1 cellular context compared by ENCODE assay signal in the genomic region with DNA sequence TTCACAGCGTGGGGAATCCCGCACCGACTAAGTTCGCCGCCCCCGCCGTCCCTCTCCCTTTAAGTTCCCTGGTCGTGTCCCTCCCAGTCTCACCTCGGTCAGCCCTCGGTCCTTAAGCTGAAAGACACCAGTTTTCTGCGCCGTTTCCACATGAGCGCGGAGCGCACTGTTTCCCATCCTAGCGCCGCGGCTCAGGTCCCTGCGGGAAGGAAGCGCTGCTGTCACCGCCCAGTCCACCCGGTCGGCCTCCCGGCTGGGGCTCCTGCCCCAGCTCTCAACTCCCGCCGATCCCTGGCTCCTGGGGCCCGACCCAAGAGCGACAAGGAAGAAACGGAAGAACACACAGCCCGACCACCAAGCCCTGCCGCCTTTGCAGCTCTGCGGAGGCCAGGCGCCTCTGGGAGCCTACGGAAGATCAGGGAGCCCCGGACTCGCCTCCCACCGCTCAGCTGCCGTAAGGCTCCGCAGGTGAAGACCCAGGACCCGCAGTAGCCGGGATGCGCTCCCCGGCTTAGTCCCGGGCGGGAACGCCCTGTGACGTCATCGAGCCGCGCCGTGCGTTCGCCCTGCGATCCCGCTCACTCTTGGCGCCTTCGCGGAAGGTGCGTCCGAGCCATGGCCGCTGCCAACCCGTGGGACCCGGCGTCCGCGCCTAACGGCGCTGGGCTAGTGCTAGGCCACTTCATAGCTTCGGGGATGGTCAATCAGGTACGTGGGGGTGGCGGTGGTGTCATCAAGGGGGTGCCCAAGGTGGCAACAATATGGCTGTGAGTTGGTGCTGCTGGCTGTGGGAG.
TF ChIP-seq lines count a peak whose summit lies in the region.

A gene (plus strand): TSS at position 581 of the 794 bp plus-strand sequence. CDS start 35 bp downstream, at position 616.
A gene (minus strand): TSS at position 536 of the 794 bp plus-strand sequence. CDS start 359 bp downstream, at position 177.

TF ChIP-seq in Ishikawa, 13 proteins besides CTCF, POLR2A, EP300 and RAD21:
- TF ChIP-seq, protein P1, sequence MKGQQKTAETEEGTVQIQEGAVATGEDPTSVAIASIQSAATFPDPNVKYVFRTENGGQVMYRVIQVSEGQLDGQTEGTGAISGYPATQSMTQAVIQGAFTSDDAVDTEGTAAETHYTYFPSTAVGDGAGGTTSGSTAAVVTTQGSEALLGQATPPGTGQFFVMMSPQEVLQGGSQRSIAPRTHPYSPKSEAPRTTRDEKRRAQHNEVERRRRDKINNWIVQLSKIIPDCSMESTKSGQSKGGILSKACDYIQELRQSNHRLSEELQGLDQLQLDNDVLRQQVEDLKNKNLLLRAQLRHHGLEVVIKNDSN (IDR thresholded peaks at IDR 0.05), result 0 out of 2 replicates have a peak, but pooled peaks have one; percentile 6
- TF ChIP-seq YY1 (IDR thresholded peaks at IDR 0.05; ENCODE audit: low read depth) (peak; percentile 89), ZBTB7A (IDR thresholded peaks at IDR 0.05; ENCODE audit: low read depth) (no peak), TAF1 (IDR thresholded peaks at IDR 0.05; ENCODE audit: low read depth) (peak; percentile 82), CEBPB (IDR thresholded peaks at IDR 0.05) (no peak), TEAD4 (IDR thresholded peaks at IDR 0.05) (0 out of 2 replicates have a peak, but pooled peaks have one; percentile 37), TCF12 (IDR thresholded peaks at IDR 0.05; ENCODE audit: low read depth) (peak; percentile 47), CREB1 (IDR thresholded peaks at IDR 0.05; ENCODE audit: low read depth) (peak; percentile 92)
- TF ChIP-seq, protein P2, sequence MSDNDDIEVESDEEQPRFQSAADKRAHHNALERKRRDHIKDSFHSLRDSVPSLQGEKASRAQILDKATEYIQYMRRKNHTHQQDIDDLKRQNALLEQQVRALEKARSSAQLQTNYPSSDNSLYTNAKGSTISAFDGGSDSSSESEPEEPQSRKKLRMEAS (IDR thresholded peaks at IDR 0.05), result peak; percentile 74
TF ChIP-seq in Ishikawa: peak in this region for 7.
